Comparison of ENCODE assay signal across 19 cellular contexts in genomic region chr3:147030274-147030673, GRCh38.
"Had no signal": no experiment of that assay in that cellular context is flagged by ENCODE, and none has a peak within 500 bp of the region (broad histone marks: within the 10 kb centered on the region; RNA-seq: fewer than 3 reads in every experiment).

No MANE protein-coding gene starts in this region.

- H3K4me1 Mint-ChIP-seq: activated CD4-positive, alpha-beta memory T cell treated with anti-CD3 and anti-CD28 coated beads, Interleukin-2, amount 10 ng/mL, durations not matched to agents 7 days and 5 days; endodermal cell; stimulated activated memory B cell treated with anti-CD40 and anti-IgM and Interleukin-4, amounts not matched to agents 10 μg/mL and 1 μg/mL and 100 μg/mL, for 72 hours had no signal

- DNase-seq: activated CD4-positive, alpha-beta memory T cell treated with anti-CD3 and anti-CD28 coated beads, Interleukin-2, amount 10 ng/mL, durations not matched to agents 7 days and 5 days; activated CD4-positive, alpha-beta T cell treated with anti-CD3 and anti-CD28 coated beads for 48 hours; activated gamma-delta T cell; aorta; endodermal cell; esophagus squamous epithelium; head of caudate nucleus; hypothalamus; left ventricle myocardium inferior; midbrain; right lobe of liver; small intestine; stimulated activated CD4-positive, alpha-beta T cell treated with anti-CD3 and anti-CD28 coated beads, Interleukin-15, amount 100 ng/mL, for 24 hours; testis had no signal

- H3K27me3 Mint-ChIP-seq: activated CD4-positive, alpha-beta memory T cell treated with anti-CD3 and anti-CD28 coated beads, Interleukin-2, amount 10 ng/mL, durations not matched to agents 7 days and 5 days; natural killer cell treated with Interleukin-12 subunit alpha and Interleukin-12 subunit beta and Interleukin-15 and Interleukin-18, amount 100 ng/mL, for 72 hours; stimulated activated memory B cell treated with anti-CD40 and anti-IgM and Interleukin-4, amounts not matched to agents 10 μg/mL and 1 μg/mL and 100 μg/mL, for 72 hours; type B pancreatic cell had no signal

- H3K27ac Mint-ChIP-seq: activated CD4-positive, alpha-beta memory T cell treated with anti-CD3 and anti-CD28 coated beads, Interleukin-2, amount 10 ng/mL, durations not matched to agents 7 days and 5 days; activated naive CD4-positive, alpha-beta T cell treated with anti-CD3 and anti-CD28 coated beads, Interleukin-2, amount 50 U/mL, for 72 hours; endodermal cell; natural killer cell treated with Interleukin-12 subunit alpha and Interleukin-12 subunit beta and Interleukin-15 and Interleukin-18, amount 100 ng/mL, for 72 hours; stimulated activated memory B cell treated with anti-CD40 and anti-IgM and Interleukin-4, amounts not matched to agents 10 μg/mL and 1 μg/mL and 100 μg/mL, for 72 hours; type B pancreatic cell had no signal

- ATAC-seq: activated naive CD4-positive, alpha-beta T cell treated with anti-CD3 and anti-CD28 coated beads, Interleukin-2, amount 50 U/mL, for 72 hours; gastroesophageal sphincter; natural killer cell treated with Interleukin-12 subunit alpha and Interleukin-12 subunit beta and Interleukin-15 and Interleukin-18, amount 100 ng/mL, for 72 hours; right lobe of liver; stimulated activated memory B cell treated with anti-CD40 and anti-IgM and Interleukin-4, amounts not matched to agents 10 μg/mL and 1 μg/mL and 100 μg/mL, for 72 hours had no signal

- H3K36me3 Mint-ChIP-seq: stimulated activated memory B cell treated with anti-CD40 and anti-IgM and Interleukin-4, amounts not matched to agents 10 μg/mL and 1 μg/mL and 100 μg/mL, for 72 hours; type B pancreatic cell had no signal

- H3K4me3 Mint-ChIP-seq: activated CD4-positive, alpha-beta memory T cell treated with anti-CD3 and anti-CD28 coated beads, Interleukin-2, amount 10 ng/mL, durations not matched to agents 7 days and 5 days; endodermal cell; natural killer cell treated with Interleukin-12 subunit alpha and Interleukin-12 subunit beta and Interleukin-15 and Interleukin-18, amount 100 ng/mL, for 72 hours; stimulated activated memory B cell treated with anti-CD40 and anti-IgM and Interleukin-4, amounts not matched to agents 10 μg/mL and 1 μg/mL and 100 μg/mL, for 72 hours; type B pancreatic cell had no signal
